In the genomic region with DNA sequence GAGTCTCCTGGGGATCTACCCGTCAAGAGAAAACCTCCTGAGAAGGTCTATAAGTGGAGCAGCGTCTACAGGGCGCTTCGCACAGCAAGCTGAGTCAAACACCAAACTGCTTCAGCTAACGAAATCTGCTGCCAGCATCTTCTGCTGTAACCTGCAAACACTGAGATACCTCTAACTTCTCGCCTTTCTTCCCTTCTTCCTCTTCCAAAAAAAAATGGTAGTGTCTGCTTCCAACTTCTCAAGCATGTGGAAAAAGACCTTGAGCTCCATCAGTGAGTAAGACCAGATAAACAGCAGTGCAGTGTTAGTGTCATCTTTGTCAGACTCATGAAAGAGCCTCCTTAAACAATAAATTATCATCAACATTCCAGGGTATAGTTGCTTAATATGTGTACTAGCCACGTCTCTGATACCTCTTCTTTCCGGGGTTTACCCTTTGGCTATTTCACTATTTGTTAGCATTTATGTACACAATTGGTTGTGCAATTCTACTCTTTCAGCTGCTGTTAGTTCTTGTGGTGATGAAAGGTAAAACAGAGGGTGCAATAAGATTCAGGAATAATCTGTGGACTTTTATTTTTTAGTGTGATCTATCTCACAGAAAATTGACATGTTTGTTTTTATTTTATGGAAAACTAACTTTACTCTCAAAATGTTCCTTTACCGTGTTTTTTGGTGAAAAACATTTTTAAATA, we compare ENCODE assay signal across 22 cellular contexts.
A peak's percentile ranks its signal among the peaks of the same experiment; 100 is the strongest.
DNase-seq lines count a peak whose midpoint lies in the region; ATAC-seq, FAIRE-seq and TF ChIP-seq lines count a peak whose summit lies in the region.
"Had no signal": no experiment of that assay in that cellular context is flagged by ENCODE, and none has a peak within 500 bp of the region (broad histone marks: within the 10 kb centered on the region; RNA-seq: fewer than 3 reads in every experiment).

No MANE protein-coding gene starts in this region.

- no peak overlapping the region for H3K27ac ChIP-seq in RWPE1
- H3K27ac ChIP-seq in epithelial cell of prostate = peak overlapping the region; percentile 1
- H3K27ac ChIP-seq: cardiac muscle cell, SJCRH30, thoracic aorta had no signal

- ATAC-seq in HG02840 (IDR thresholded peaks at IDR 0.05; ENCODE audit: low FRiP score, unreplicated experiment) = no peak
- ATAC-seq: sciatic nerve had no signal

- H3K9me3 Mint-ChIP-seq in nephron progenitor cell = no peaks in the 10 kb centered on the region
- H3K9me3 Mint-ChIP-seq: activated CD4-positive, alpha-beta T cell treated with anti-CD3 and anti-CD28 coated beads, Interleukin-2, amount 10 ng/mL, durations not matched to agents 24 days and 14 days; activated naive CD4-positive, alpha-beta T cell treated with anti-CD3 and anti-CD28 coated beads, Interleukin-2, amount 50 U/mL, for 24 hours had no signal

- H3K27ac Mint-ChIP-seq in nephron progenitor cell = peak overlapping the region; percentile 57
- H3K27ac Mint-ChIP-seq: activated CD4-positive, alpha-beta T cell treated with anti-CD3 and anti-CD28 coated beads, Interleukin-2, amount 10 ng/mL, durations not matched to agents 24 days and 14 days; activated naive CD4-positive, alpha-beta T cell treated with anti-CD3 and anti-CD28 coated beads, Interleukin-2, amount 50 U/mL, for 24 hours had no signal

- POLR2A ChIA-PET in RWPE1 (lab: Yijun Ruan, JAX; ENCODE audit: low non-redundant PET) = no interaction called here

- DNase-seq in H4 (ENCODE audit: low spot score) (peak; percentile 40), RWPE1 (ENCODE audit: low spot score) (peak; percentile 19), epithelial cell of prostate (ENCODE audit: low read depth, low spot score) (peak; percentile 39), nephron progenitor cell (no peak), ureter (ENCODE audit: low spot score) (no peak), OCI-M1 (lab: John Stamatoyannopoulos, UW) (no peak), HTR-8/SVneo (ENCODE audit: insufficient read length, low spot score) (no peak)
- DNase-seq: activated CD4-positive, alpha-beta T cell treated with anti-CD3 and anti-CD28 coated beads, Interleukin-2, amount 10 ng/mL, durations not matched to agents 24 days and 14 days; DMS 273 treated with DMSO at 0.1 percent for 48 hours; effector CD8-positive, alpha-beta T cell; GOT3; midbrain; NCI-H1417; NCI-H2171 treated with DMSO at 0.1 percent for 48 hours; SJCRH30; stimulated activated CD4-positive, alpha-beta T cell treated with anti-CD3 and anti-CD28 coated beads, Interleukin-4, amount 100 ng/mL, for 24 hours; T1000 had no signal

- FAIRE-seq in HTR-8/SVneo (lab: Jason Lieb, UNC) = no peak

- peaks cover 30% of the 10 kb centered on the region for H3K4me1 Mint-ChIP-seq in nephron progenitor cell
- H3K4me1 Mint-ChIP-seq: activated CD4-positive, alpha-beta T cell treated with anti-CD3 and anti-CD28 coated beads, Interleukin-2, amount 10 ng/mL, durations not matched to agents 24 days and 14 days; activated naive CD4-positive, alpha-beta T cell treated with anti-CD3 and anti-CD28 coated beads, Interleukin-2, amount 50 U/mL, for 24 hours had no signal

- no peaks in the 10 kb centered on the region for H3K27me3 Mint-ChIP-seq in nephron progenitor cell (ENCODE audit: low read depth, poor library complexity)

- no peaks in the 10 kb centered on the region for H3K36me3 Mint-ChIP-seq in nephron progenitor cell (ENCODE audit: low read depth)
- H3K36me3 Mint-ChIP-seq: activated naive CD4-positive, alpha-beta T cell treated with anti-CD3 and anti-CD28 coated beads, Interleukin-2, amount 50 U/mL, for 24 hours had no signal

- H3K4me3 Mint-ChIP-seq in nephron progenitor cell = no peak overlapping the region
- H3K4me3 Mint-ChIP-seq: activated CD4-positive, alpha-beta T cell treated with anti-CD3 and anti-CD28 coated beads, Interleukin-2, amount 10 ng/mL, durations not matched to agents 24 days and 14 days; activated naive CD4-positive, alpha-beta T cell treated with anti-CD3 and anti-CD28 coated beads, Interleukin-2, amount 50 U/mL, for 24 hours had no signal

- TF ChIP-seq CTCF in RWPE1 (conservative IDR thresholded peaks at IDR 0.05; ENCODE audit: low read depth) (no peak), nephron progenitor cell (IDR thresholded peaks at IDR 0.05) (no peak)

- CTCF ChIA-PET in RWPE1 (lab: Yijun Ruan, JAX) = interaction anchor here (0.5 kb wide), 1 partner anchor 24 kb away, joined by 3 read pairs; no protein-coding TSS in a partner anchor

Comparison
In these comparisons a context has a peak if more than half of its experiments do, and no peak if none do; other contexts are left out.
1. DNase-seq: peak in H4 (single experiment), RWPE1 (single experiment) and epithelial cell of prostate (single experiment); none in nephron progenitor cell (single experiment), ureter (single experiment), OCI-M1 (single experiment) and HTR-8/SVneo (single experiment).